ENCODE assay signal across 19 cellular contexts in genomic region chr1:55179177-55179835, GRCh38. TPM values are rescaled to one million over a fixed set of nuclear protein-coding genes. Genes with fewer than 3 reads are reported as not detected.
A peak's percentile ranks its signal among the peaks of the same experiment; 100 is the strongest.
DNase-seq lines count a peak whose midpoint lies in the region; ATAC-seq, FAIRE-seq and TF ChIP-seq lines count a peak whose summit lies in the region.
"Had no signal": no experiment of that assay in that cellular context is flagged by ENCODE, and none has a peak within 500 bp of the region (broad histone marks: within the 10 kb centered on the region; RNA-seq: fewer than 3 reads in every experiment).

No MANE protein-coding gene starts in this region.

- no peak overlapping the region for H3K27ac ChIP-seq in PC-3 (ENCODE audit: low read length)
- H3K27ac ChIP-seq in gastroesophageal sphincter: no peak overlapping the region
- H3K27ac ChIP-seq: vagina had no signal

- BruUV-seq in PC-3 (replicated peaks; lab: Mats Ljungman, UMichigan): no TSS peak

- WGBS in gastroesophageal sphincter (ENCODE audit: low coverage in 1 of 2), 2 donors: 82 to 97% methylated on average over 3 of the region's 3 CpGs

- H3K27me3 ChIP-seq in PC-3 (ENCODE audit: low read length): no peaks in the 10 kb centered on the region
- H3K27me3 ChIP-seq in gastroesophageal sphincter: no peaks in the 10 kb centered on the region
- H3K27me3 ChIP-seq: vagina had no signal

- ATAC-seq in PC-3 (peak; percentile 18; the same call in 1 of the 2 replicates), gastroesophageal sphincter (no peak), GM21529 (IDR thresholded peaks at IDR 0.05; ENCODE audit: unreplicated experiment) (no peak)
- ATAC-seq: HCT116, mucosa of descending colon had no signal

- H3K4me1 ChIP-seq in PC-3 (ENCODE audit: insufficient read depth, low read length): peaks cover 5% of the 10 kb centered on the region
- H3K4me1 ChIP-seq in gastroesophageal sphincter: peaks cover 0 to 16% (median 0%) of the 10 kb centered on the region in 3 donors

- peaks cover 60% of the 10 kb centered on the region for H3K79me2 ChIP-seq in PC-3 (ENCODE audit: low read length)

- no peak overlapping the region for H2AFZ ChIP-seq in PC-3 (ENCODE audit: low read length)

- H3K9me2 ChIP-seq in PC-3 (replicated peaks; ENCODE audit: low read length): no peaks in the 10 kb centered on the region

- H3K9me3 ChIP-seq in PC-3 (ENCODE audit: low read length): no peaks in the 10 kb centered on the region
- H3K9me3 ChIP-seq in gastroesophageal sphincter: no peaks in the 10 kb centered on the region
- H3K9me3 ChIP-seq: vagina had no signal

- intact Hi-C loops in PC-3 (cut with micrococcal nuclease): no loop called here

- H3K36me3 ChIP-seq in PC-3 (ENCODE audit: low read depth, low read length) (peaks cover under 1% of the 10 kb centered on the region; the same call in 1 of the 2 replicates), gastroesophageal sphincter (no peaks in the 10 kb centered on the region)
- H3K36me3 ChIP-seq: vagina had no signal

- TF ChIP-seq CTCF in PC-3 (conservative IDR thresholded peaks at IDR 0.05; ENCODE audit: low read depth, low read length): no peak
- TF ChIP-seq CTCF in gastroesophageal sphincter (IDR thresholded peaks at IDR 0.05): no peak

- H4K20me1 ChIP-seq in PC-3 (ENCODE audit: low read length): peaks cover 10% of the 10 kb centered on the region; the same call in 1 of the 2 replicates

- H3K4me3 ChIP-seq in PC-3 (ENCODE audit: low read length) (no peak overlapping the region), gastroesophageal sphincter (no peak overlapping the region)
- H3K4me3 ChIP-seq: mucosa of descending colon, vagina had no signal

- TF ChIP-seq POLR2A in GM12891 (IDR thresholded peaks at IDR 0.05; ENCODE audit: low read depth, low read length) (no peak), erythroblast (IDR thresholded peaks at IDR 0.05; ENCODE audit: low read length) (peak; percentile 25), gastroesophageal sphincter (IDR thresholded peaks at IDR 0.05) (no peak)

- no peak for TF ChIP-seq EP300 in gastroesophageal sphincter (IDR thresholded peaks at IDR 0.05)

- no peaks in the 10 kb centered on the region for H3F3A ChIP-seq in PC-3 (ENCODE audit: low read length, unreplicated experiment)

- H3K4me2 ChIP-seq in PC-3 (ENCODE audit: low read length): no peak overlapping the region

- peak; percentile 47 for FAIRE-seq in GM12891 (lab: Jason Lieb, UNC)
- FAIRE-seq: HTR-8/SVneo, islet of Langerhans had no signal

- CTCF ChIA-PET in PC-3 (lab: Charles Lee): no interaction called here

- DNase-seq in AG08395 (ENCODE audit: low spot score): peak; percentile 4
- no peak for DNase-seq in GM12891 (ENCODE audit: insufficient read length, low spot score)
- no peak for DNase-seq in PC-3
- DNase-seq in erythroblast (lab: John Stamatoyannopoulos, UW): peak; percentile 83 to 86
- no peak for DNase-seq in HCEC 1CT
- no peak for DNase-seq in cerebellar cortex (ENCODE audit: low spot score)
- DNase-seq: activated CD8-positive, alpha-beta memory T cell treated with anti-CD3 and anti-CD28 coated beads, Interleukin-2, amount 50 U/mL, for 4 hours; effector CD4-positive, alpha-beta T cell; foreskin melanocyte; mucosa of descending colon; NCI-H146; NCI-H524; stimulated activated CD4-positive, alpha-beta T cell treated with anti-CD3 and anti-CD28 coated beads, Interleukin-2, amount 100 ng/mL, for 24 hours had no signal

- no peak overlapping the region for H3K9ac ChIP-seq in PC-3 (ENCODE audit: low read length)

- POLR2A ChIA-PET in PC-3 (lab: Charles Lee; ENCODE audit: unreplicated experiment): interaction anchor here (0.6 kb wide), 1 partner anchor 65 kb away, joined by 6 read pairs; no protein-coding TSS in a partner anchor

TF ChIP-seq in GM12891, 5 proteins besides CTCF, POLR2A, EP300 and RAD21:
- no peak for TF ChIP-seq POLR2AphosphoS5 (IDR thresholded peaks at IDR 0.05; ENCODE audit: low read depth, low read length)
- no peak for TF ChIP-seq TAF1 (IDR thresholded peaks at IDR 0.05; ENCODE audit: low read depth, low read length)
- TF ChIP-seq SPI1 (IDR thresholded peaks at IDR 0.05; ENCODE audit: low read depth, low read length): no peak
- no peak for TF ChIP-seq POU2F2 (IDR thresholded peaks at IDR 0.05; ENCODE audit: low read depth, low read length)
- TF ChIP-seq PAX5 (IDR thresholded peaks at IDR 0.05; ENCODE audit: insufficient read depth, low read length, severe bottlenecking): no peak
TF ChIP-seq in GM12891: peak in this region for 0.

RNA-seq across cellular contexts. Expression of gene USP24, which starts 35.9 kb away (rescaled TPM):
- 12.9 TPM for polyA plus RNA-seq in GM12891 (2012; ENCODE audit: low read depth, missing spikeins)
- 29.1 and 38.5 TPM in 2 replicates for total RNA-seq in PC-3 (2014; rRNA removed)
- total RNA-seq in gastroesophageal sphincter: 10 to 100 TPM; 36.8 to 54.8 (median 45.5) TPM

Comparison
In these comparisons a context has a peak if more than half of its experiments do, and no peak if none do; other contexts are left out.
1. DNase-seq: peak in AG08395 (single experiment) and erythroblast (2 of 2); none in GM12891 (single experiment), PC-3 (single experiment), HCEC 1CT (single experiment) and cerebellar cortex (single experiment).